Comparison of ENCODE assay signal across 9 cellular contexts in the genomic region with DNA sequence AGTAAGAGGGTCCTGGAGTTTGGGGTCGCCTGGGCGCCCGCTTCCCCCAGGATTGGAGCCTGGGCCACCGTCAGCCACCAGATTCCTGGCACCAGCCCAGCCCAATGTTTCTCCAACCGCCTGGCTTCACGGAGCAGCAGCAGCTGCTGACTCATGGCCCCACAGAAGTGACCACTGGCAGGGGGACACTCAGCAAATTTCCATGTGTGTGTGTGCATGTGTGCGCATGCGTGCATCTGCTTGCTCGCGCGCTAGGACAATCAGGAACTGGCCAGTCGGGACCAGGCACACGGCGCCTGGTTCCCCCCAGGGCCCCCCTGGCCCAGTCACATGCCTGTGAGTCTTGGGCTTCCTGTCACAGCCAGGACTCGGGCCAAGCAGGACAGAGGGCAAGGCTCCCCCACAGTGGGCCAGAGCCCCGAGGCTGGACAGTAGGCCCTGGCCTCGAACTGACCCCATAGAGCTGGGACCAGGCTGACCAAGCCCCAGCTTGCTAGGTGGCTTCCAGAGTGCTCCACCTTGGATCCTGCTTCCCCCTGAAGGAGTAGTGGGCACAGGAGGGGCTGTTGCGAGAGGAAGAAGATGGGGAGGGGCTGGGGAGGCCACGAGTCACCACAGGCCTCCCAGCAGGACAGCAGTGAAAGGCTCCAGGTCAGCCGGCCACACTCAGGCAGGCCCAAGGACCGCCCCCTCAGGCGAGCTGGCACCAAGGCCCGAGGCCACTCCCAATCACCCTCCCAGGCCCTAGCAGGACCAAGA. TPM values are rescaled to one million over a fixed set of nuclear protein-coding genes. Genes with fewer than 3 reads are reported as not detected.
A peak's percentile ranks its signal among the peaks of the same experiment; 100 is the strongest.
DNase-seq lines count a peak whose midpoint lies in the region; ATAC-seq, FAIRE-seq and TF ChIP-seq lines count a peak whose summit lies in the region.
"Had no signal": no experiment of that assay in that cellular context is flagged by ENCODE, and none has a peak within 500 bp of the region (broad histone marks: within the 10 kb centered on the region; RNA-seq: fewer than 3 reads in every experiment).

No MANE protein-coding gene starts in this region.

- no TSS peak for BruUV-seq in HepG2 (replicated peaks; lab: Mats Ljungman, UMichigan)

- in situ Hi-C loops in HepG2 (cut with HindIII; ENCODE audit: extremely low pct_ligation_motif_present, low pct_unique_long_range_greater_than_20kb) = loop anchor here (5.0 kb wide), 1 partner anchor 63 kb away; the partner anchor contains the start of gene KRTAP5-6

- H3K79me2 ChIP-seq in HepG2 (ENCODE audit: insufficient read depth, low read length) = peaks cover 9% of the 10 kb centered on the region

- H3K36me3 ChIP-seq in HepG2 (replicated peaks in 1 of 2; ENCODE audit: control insufficient read depth in 1 of 2, insufficient read depth in 2 of 2, low read length in 2 of 2) (peaks cover 17 to 25% of the 10 kb centered on the region in 2 experiments; a peak in 4 of 5 replicates), subcutaneous abdominal adipose tissue (ENCODE audit: control insufficient read depth in 5 of 5, insufficient read depth in 5 of 5, low read length in 5 of 5) (peaks cover 0 to 51% (median 39%) of the 10 kb centered on the region in 5 donors)

- H3K27me3 ChIP-seq in HepG2 (ENCODE audit: control insufficient read depth in 1 of 2, insufficient read depth in 2 of 2, low read length in 2 of 2) (no peaks in the 10 kb centered on the region), subcutaneous abdominal adipose tissue (ENCODE audit: control insufficient read depth in 5 of 5, insufficient read depth in 4 of 5, low read length in 5 of 5) (no peaks in the 10 kb centered on the region)

- peaks cover 38% of the 10 kb centered on the region for H3K4me1 ChIP-seq in HepG2 (ENCODE audit: insufficient read depth, low read length)
- peaks cover 8 to 88% (median 80%) of the 10 kb centered on the region in 5 donors for H3K4me1 ChIP-seq in subcutaneous abdominal adipose tissue (ENCODE audit: control insufficient read depth in 5 of 5, insufficient read depth in 5 of 5, low read length in 5 of 5)

- TF ChIP-seq EP300 in HepG2 (IDR thresholded peaks at IDR 0.05; ENCODE audit: low read depth in 2 of 2, low read length in 2 of 2) = no peak
- TF ChIP-seq EP300 in HepG2 (CRISPR knock-in tag; IDR thresholded peaks at IDR 0.05; ENCODE audit: borderline replicate concordance) = no peak

- H4K20me1 ChIP-seq in HepG2 (ENCODE audit: insufficient read depth, low read length) = peaks cover 6% of the 10 kb centered on the region

- H3K9ac ChIP-seq in HepG2 (ENCODE audit: insufficient read depth, low read depth, low read length) = no peak overlapping the region
- peak overlapping the region in 4 of 5 donors; percentile 78 to 88 (median 87) for H3K9ac ChIP-seq in subcutaneous abdominal adipose tissue (ENCODE audit: low read length in 5 of 5)

- ATAC-seq in HepG2 = no peak
- no peak for ATAC-seq in GM21619 (IDR thresholded peaks at IDR 0.05; ENCODE audit: unreplicated experiment)
- ATAC-seq in GM18511 (IDR thresholded peaks at IDR 0.05; ENCODE audit: unreplicated experiment) = no peak
- ATAC-seq in HG02642 (IDR thresholded peaks at IDR 0.05; ENCODE audit: poor library complexity, unreplicated experiment) = no peak

- H3K27ac ChIP-seq in cingulate gyrus (ENCODE audit: low read depth, low read length) (peak overlapping the region; percentile 96), HepG2 (ENCODE audit: extremely low read length, insufficient read depth, low read length) (no peak overlapping the region), subcutaneous abdominal adipose tissue (ENCODE audit: low read depth, low read length) (peak overlapping the region; percentile 90)

- no peak for TF ChIP-seq CTCF in HepG2 (CRISPR knock-in tag; IDR thresholded peaks at IDR 0.05)

- FAIRE-seq in HepG2 (lab: Jason Lieb, UNC) = no peak

- H3K9me3 ChIP-seq in HepG2 (ENCODE audit: low read length) = no peaks in the 10 kb centered on the region
- no peaks in the 10 kb centered on the region for H3K9me3 ChIP-seq in subcutaneous abdominal adipose tissue (ENCODE audit: control insufficient read depth in 5 of 5, low read length in 5 of 5)

- TF ChIP-seq RAD21 in HepG2 (CRISPR knock-in tag; IDR thresholded peaks at IDR 0.05) = no peak

- no peak for TF ChIP-seq POLR2A in HepG2 (IDR thresholded peaks at IDR 0.05; ENCODE audit: insufficient read depth in 1 of 2, low read depth in 2 of 2, low read length in 2 of 2)

- POLR2A ChIA-PET in HepG2 (lab: Yijun Ruan, JAX) = no interaction called here

- H2AFZ ChIP-seq in HepG2 (ENCODE audit: low read length) = no peak overlapping the region

- no peak overlapping the region; the same call in none of the 2 replicates for H3K4me2 ChIP-seq in HepG2 (ENCODE audit: low read depth, low read length)

- intact Hi-C loops in HepG2 (cut with micrococcal nuclease; ENCODE audit: unreplicated experiment) = no loop called here

- H3K4me3 ChIP-seq in HepG2 (replicated peaks in 1 of 3; ENCODE audit: insufficient read depth in 1 of 3, low read depth in 2 of 3, low read length in 3 of 3) (no peak overlapping the region; a peak in 1 of 6 replicates), subcutaneous abdominal adipose tissue (ENCODE audit: low read depth in 1 of 5, low read length in 5 of 5) (peak overlapping the region in 4 of 5 donors; percentile 22 to 78 (median 51))

- DNase-seq in HK-2 (ENCODE audit: unreplicated experiment) (peak; percentile 88), HepG2 (ENCODE audit: low spot score) (no peak), NCI-H2196 (lab: John Stamatoyannopoulos, UW; ENCODE audit: unreplicated experiment) (no peak)
- DNase-seq: kidney glomerular epithelial cell had no signal

- 93% methylated on average over 13 of the region's 23 CpGs for WGBS in HepG2 (ENCODE audit: low lambda C conversion rate)

- CTCF ChIA-PET in HepG2 (lab: Yijun Ruan, JAX; ENCODE audit: low intra/inter-chr PET ratio, low total read pairs) = no interaction called here

TF ChIP-seq in HepG2, 621 proteins besides CTCF, POLR2A, EP300 and RAD21 (continues in another document):
- TF ChIP-seq AGO2 (optimal IDR thresholded peaks at IDR 0.05; ENCODE audit: low read depth, low read length) (peak; percentile 15), MAFF (IDR thresholded peaks at IDR 0.05; ENCODE audit: low read depth, low read length) (peak; percentile 18; the same call in 1 of the 2 replicates), MXD1 (CRISPR knock-in tag; IDR thresholded peaks at IDR 0.05) (0 out of 2 replicates have a peak, but pooled peaks have one; percentile 26), RBFOX2 (IDR thresholded peaks at IDR 0.05; ENCODE audit: low read depth, low read length) (0 out of 2 replicates have a peak, but pooled peaks have one; percentile 13)

RNA-seq across cellular contexts. Expression of gene CTSD, which starts 3.2 kb away (rescaled TPM):
- total RNA-seq in HepG2 (2016; rRNA removed; fragmentation: Illumina TruSeq; extraction: Trizol) = 41.6 and 143 TPM in 2 replicates
- total RNA-seq in HepG2 (2016; cell fraction: cytosol; rRNA removed; fragmentation: Illumina TruSeq; extraction: Trizol; ENCODE audit: low read depth) = 27.5 and 30.2 TPM in 2 replicates
- 34.4 and 150 TPM in 2 replicates for total RNA-seq in HepG2 (2016; cell fraction: insoluble cytoplasmic fraction; rRNA removed; fragmentation: Illumina TruSeq; extraction: Trizol)
- 48.5 and 49.5 TPM in 2 replicates for total RNA-seq in HepG2 (2016; cell fraction: membrane; rRNA removed; fragmentation: Illumina TruSeq; extraction: Trizol)
- total RNA-seq in HepG2 (2016; cell fraction: nucleus; rRNA removed; fragmentation: Illumina TruSeq; extraction: Trizol) = 148 and 175 TPM in 2 replicates
- 230 and 408 TPM in 2 replicates for polyA plus RNA-seq in HepG2 (2011; rRNA removed)
- polyA plus RNA-seq in HepG2 (2011; cell fraction: cytosol; rRNA removed) = 243 and 281 TPM in 2 replicates
- polyA plus RNA-seq in HepG2 (2011; cell fraction: nucleus; rRNA removed) = 384 and 418 TPM in 2 replicates
- polyA plus RNA-seq in HepG2 (2012) = 353 and 402 TPM in 2 replicates
- 52.6 and 53.6 TPM in 2 replicates for polyA plus RNA-seq in HepG2 (2016; cell fraction: cytosol; fragmentation: Illumina TruSeq; extraction: Trizol; ENCODE audit: low read depth)
- 67.0 and 91.4 TPM in 2 replicates for polyA plus RNA-seq in HepG2 (2016; cell fraction: insoluble cytoplasmic fraction; fragmentation: Illumina TruSeq; extraction: Trizol; ENCODE audit: low read depth)
- polyA plus RNA-seq in HepG2 (2016; cell fraction: membrane; fragmentation: Illumina TruSeq; extraction: Trizol; ENCODE audit: low read depth) = 63.0 and 71.7 TPM in 2 replicates
- polyA plus RNA-seq in HepG2 (2016; cell fraction: nucleus; fragmentation: Illumina TruSeq; extraction: Trizol; ENCODE audit: insufficient read depth, low read depth) = 389 and 405 TPM in 2 replicates
- 165 and 658 TPM in 2 replicates for polyA minus RNA-seq in HepG2 (2011; rRNA and poly(A)+ RNA removed; ENCODE audit: low replicate concordance)
- 233 and 311 TPM in 2 replicates for polyA minus RNA-seq in HepG2 (2011; cell fraction: cytosol; rRNA and poly(A)+ RNA removed)
- polyA minus RNA-seq in HepG2 (2011; cell fraction: nucleus; rRNA and poly(A)+ RNA removed) = 60.6 and 93.4 TPM in 2 replicates

RNA-seq across cellular contexts. Expression of gene IFITM10, which starts 10.1 kb away (rescaled TPM):
- total RNA-seq in HepG2 (2016; rRNA removed; fragmentation: Illumina TruSeq; extraction: Trizol) = 0.09 TPM in 1 of 2 replicates, not detected in the other
- not detected in 2 replicates for total RNA-seq in HepG2 (2016; cell fraction: cytosol; rRNA removed; fragmentation: Illumina TruSeq; extraction: Trizol; ENCODE audit: low read depth)
- not detected in 2 replicates for total RNA-seq in HepG2 (2016; cell fraction: insoluble cytoplasmic fraction; rRNA removed; fragmentation: Illumina TruSeq; extraction: Trizol)
- total RNA-seq in HepG2 (2016; cell fraction: membrane; rRNA removed; fragmentation: Illumina TruSeq; extraction: Trizol) = not detected in 2 replicates
- not detected in 2 replicates for total RNA-seq in HepG2 (2016; cell fraction: nucleus; rRNA removed; fragmentation: Illumina TruSeq; extraction: Trizol)
- polyA plus RNA-seq in HepG2 (2011; rRNA removed) = 0.13 and 0.22 TPM in 2 replicates
- polyA plus RNA-seq in HepG2 (2011; cell fraction: cytosol; rRNA removed) = 0.08 and 0.11 TPM in 2 replicates
- 1.8 and 2.5 TPM in 2 replicates for polyA plus RNA-seq in HepG2 (2011; cell fraction: nucleus; rRNA removed)
- 0.47 and 1.3 TPM in 2 replicates for polyA plus RNA-seq in HepG2 (2012)
- polyA plus RNA-seq in HepG2 (2016; cell fraction: cytosol; fragmentation: Illumina TruSeq; extraction: Trizol; ENCODE audit: low read depth) = not detected in 2 replicates
- polyA plus RNA-seq in HepG2 (2016; cell fraction: insoluble cytoplasmic fraction; fragmentation: Illumina TruSeq; extraction: Trizol; ENCODE audit: low read depth) = not detected in 2 replicates
- polyA plus RNA-seq in HepG2 (2016; cell fraction: membrane; fragmentation: Illumina TruSeq; extraction: Trizol; ENCODE audit: low read depth) = not detected in 2 replicates
- not detected in 2 replicates for polyA plus RNA-seq in HepG2 (2016; cell fraction: nucleus; fragmentation: Illumina TruSeq; extraction: Trizol; ENCODE audit: insufficient read depth, low read depth)
- polyA minus RNA-seq in HepG2 (2011; rRNA and poly(A)+ RNA removed; ENCODE audit: low replicate concordance) = 0.28 and 0.44 TPM in 2 replicates
- polyA minus RNA-seq in HepG2 (2011; cell fraction: cytosol; rRNA and poly(A)+ RNA removed) = not detected in 2 replicates
- polyA minus RNA-seq in HepG2 (2011; cell fraction: nucleus; rRNA and poly(A)+ RNA removed) = 1.0 and 1.6 TPM in 2 replicates

Comparison
In these comparisons a context has a peak if more than half of its experiments do, and no peak if none do; other contexts are left out.
1. H3K4me3 ChIP-seq: peak in subcutaneous abdominal adipose tissue (4 of 5); none in HepG2 (0 of 3).